In the genomic region with DNA sequence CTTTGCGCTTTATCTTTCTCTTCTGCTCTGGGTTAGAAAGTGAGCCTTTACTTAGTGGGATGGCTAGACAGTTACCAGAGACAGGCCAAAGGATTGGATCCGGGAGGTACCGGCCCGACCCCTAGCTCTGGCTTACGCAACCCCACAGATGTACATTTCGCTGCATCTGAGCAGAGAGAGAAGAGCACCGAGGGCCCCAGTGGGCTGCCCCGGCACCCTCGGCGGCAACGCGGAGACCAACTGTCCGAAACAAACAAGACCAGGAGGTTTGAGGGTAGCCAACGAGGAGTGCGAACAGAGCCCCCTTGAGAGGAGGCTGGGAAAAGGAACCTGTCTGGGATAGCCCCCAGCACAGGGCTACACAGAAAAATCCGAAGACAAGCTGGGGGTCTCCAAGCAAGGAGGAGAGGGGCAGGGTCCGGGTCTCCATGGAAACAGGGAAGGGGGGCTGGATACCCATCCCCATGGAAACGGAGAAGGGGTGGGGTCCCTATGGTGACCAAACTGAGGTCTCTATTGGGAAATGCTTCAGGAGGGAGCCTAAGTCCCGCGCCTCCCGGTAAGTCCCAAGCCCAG, we compare ENCODE assay signal across 8 cellular contexts. TPM values are rescaled to one million over a fixed set of nuclear protein-coding genes. Genes with fewer than 3 reads are reported as not detected.
DNase-seq lines count a peak whose midpoint lies in the region; ATAC-seq, FAIRE-seq and TF ChIP-seq lines count a peak whose summit lies in the region.

No MANE protein-coding gene starts in this region.

- no peaks in the 10 kb centered on the region for H3K9me3 ChIP-seq in body of pancreas
- H3K9me3 ChIP-seq in keratinocyte (ENCODE audit: control insufficient read depth, low read depth, low read length): no peaks in the 10 kb centered on the region
- H3K9me3 ChIP-seq in stomach smooth muscle (ENCODE audit: control insufficient read depth in 2 of 2, low read length in 2 of 2): no peaks in the 10 kb centered on the region

- WGBS in body of pancreas, 2 donors: 1% methylated on average over 15 to 21 of the region's 21 CpGs

- H3K9me1 ChIP-seq in keratinocyte (ENCODE audit: control insufficient read depth, extremely low read depth, insufficient read depth, low read length): no peaks in the 10 kb centered on the region

- H3K27ac ChIP-seq in body of pancreas: peak overlapping the region; percentile 85 to 94 (median 92)
- peak overlapping the region; percentile 95 for H3K27ac ChIP-seq in keratinocyte (ENCODE audit: control insufficient read depth, insufficient read depth, low read length)
- peak overlapping the region; percentile 88 for H3K27ac ChIP-seq in stomach smooth muscle (ENCODE audit: low read length)

- H3K79me2 ChIP-seq in keratinocyte (ENCODE audit: control insufficient read depth, insufficient read depth, low read length): peaks cover 47% of the 10 kb centered on the region

- H3K27me3 ChIP-seq in body of pancreas: no peaks in the 10 kb centered on the region
- H3K27me3 ChIP-seq in keratinocyte (ENCODE audit: control insufficient read depth, extremely low read depth, insufficient read depth, low read length): no peaks in the 10 kb centered on the region
- H3K27me3 ChIP-seq in stomach smooth muscle (ENCODE audit: control insufficient read depth in 1 of 2, insufficient read depth in 2 of 2, low read length in 2 of 2): no peaks in the 10 kb centered on the region

- ATAC-seq in GM21367 (IDR thresholded peaks at IDR 0.05; ENCODE audit: unreplicated experiment) (peak; percentile 22), body of pancreas (peak; percentile 1), HG03442 (IDR thresholded peaks at IDR 0.05; ENCODE audit: unreplicated experiment) (no peak)

- H3K4me3 ChIP-seq in LNCaP clone FGC (ENCODE audit: low read depth, low read length) (peak overlapping the region; percentile 100), body of pancreas (peak overlapping the region; percentile 64 to 94), keratinocyte (ENCODE audit: control insufficient read depth in 2 of 3, extremely low read depth in 1 of 3, insufficient read depth in 2 of 3, low read depth in 1 of 3, low read length in 3 of 3) (peak overlapping the region; percentile 93 to 100 (median 100)), stomach smooth muscle (ENCODE audit: low read length in 2 of 2) (peak overlapping the region; percentile 98)

- no peak for TF ChIP-seq POLR2A in body of pancreas (IDR thresholded peaks at IDR 0.05)

- FAIRE-seq in keratinocyte (lab: Jason Lieb, UNC): no peak

- TF ChIP-seq CTCF in LNCaP clone FGC (IDR thresholded peaks at IDR 0.05; ENCODE audit: control insufficient read depth, extremely low read depth, insufficient read depth) (no peak), body of pancreas (IDR thresholded peaks at IDR 0.05) (no peak), keratinocyte (optimal IDR thresholded peaks at IDR 0.05 in 1 of 3, IDR thresholded peaks at IDR 0.05 in 1 of 3, conservative IDR thresholded peaks at IDR 0.05 in 1 of 3; ENCODE audit: extremely low read depth in 1 of 3, insufficient read depth in 2 of 3, low read length in 3 of 3) (no peak)

- DNase-seq in CD1c-positive myeloid dendritic cell (ENCODE audit: extremely low spot score) (peak; percentile 7), LNCaP clone FGC (ENCODE audit: low read depth) (no peak), body of pancreas (peak in 1 of 4 donors; percentile 11), keratinocyte (ENCODE audit: low read depth, low spot score) (no peak), C1 segment of cervical spinal cord (lab: John Stamatoyannopoulos, UW) (no peak)

- H3K4me1 ChIP-seq in body of pancreas (peaks cover 32% of the 10 kb centered on the region), keratinocyte (ENCODE audit: control insufficient read depth, extremely low read depth, insufficient read depth, low read length) (peaks cover 26% of the 10 kb centered on the region), stomach smooth muscle (ENCODE audit: control insufficient read depth, insufficient read depth, low read length) (peaks cover 20% of the 10 kb centered on the region)

- peak overlapping the region; percentile 94 for H2AFZ ChIP-seq in keratinocyte (ENCODE audit: control insufficient read depth, low read length)

- peak overlapping the region; percentile 91 for H3K4me2 ChIP-seq in keratinocyte (ENCODE audit: control insufficient read depth, extremely low read depth, insufficient read depth, low read depth, low read length)

- peak overlapping the region; percentile 99 for H3K9ac ChIP-seq in keratinocyte (ENCODE audit: control insufficient read depth, extremely low read depth, insufficient read depth, low read length)
- H3K9ac ChIP-seq in stomach smooth muscle (ENCODE audit: low read length in 2 of 2): peak overlapping the region; percentile 92 to 93

- H4K20me1 ChIP-seq in keratinocyte (ENCODE audit: control insufficient read depth, extremely low read depth, insufficient read depth, low read length): no peaks in the 10 kb centered on the region

- peaks cover 0 to 4% of the 10 kb centered on the region in 2 donors for H3K36me3 ChIP-seq in body of pancreas (replicated peaks in 1 of 2; ENCODE audit: insufficient read depth in 1 of 2, low read depth in 2 of 2)
- peaks cover 7 to 15% of the 10 kb centered on the region in 2 experiments for H3K36me3 ChIP-seq in keratinocyte (ENCODE audit: control insufficient read depth in 2 of 2, extremely low read depth in 1 of 2, insufficient read depth in 2 of 2, low read length in 2 of 2)
- peaks cover 13 to 30% of the 10 kb centered on the region in 2 donors for H3K36me3 ChIP-seq in stomach smooth muscle (ENCODE audit: control insufficient read depth in 2 of 2, insufficient read depth in 2 of 2, low read length in 2 of 2)

- intact Hi-C loops in body of pancreas (cut with DNase I): loop anchor here (10.0 kb wide), 2 partner anchors 64 to 164 kb away; a partner anchor contains a TSS

- dilution Hi-C loops in keratinocyte (cut with MboI; ENCODE audit: extremely low pct_ligation_motif_present, low sequenced_read_pairs): no loop called here

RNA-seq across cellular contexts. Expression of a gene that starts 0.4 kb away (rescaled TPM):
- 1 to 10 TPM; 1.3 to 3.9 TPM for total RNA-seq in body of pancreas
- polyA plus RNA-seq in keratinocyte: 10.5 to 13.1 TPM (median 10.7 TPM) in 3 replicates
- polyA plus RNA-seq in keratinocyte (2011; ENCODE audit: low read depth): 12.1 TPM
- polyA plus RNA-seq in keratinocyte (2011; cell fraction: cytosol; rRNA removed): 8.3 and 14.9 TPM in 2 replicates
- 22.8 and 24.1 TPM in 2 replicates for polyA plus RNA-seq in keratinocyte (2011; cell fraction: nucleus; rRNA removed)
- polyA plus RNA-seq in keratinocyte (2012; ENCODE audit: low replicate concordance): 8.1 and 8.5 TPM in 2 replicates
- polyA minus RNA-seq in keratinocyte: 12.4 to 37.0 TPM (median 15.4 TPM) in 3 replicates
- 7.7 TPM for polyA minus RNA-seq in keratinocyte (2011; cell fraction: cytosol; rRNA and poly(A)+ RNA removed)
- 11.8 and 25.6 TPM in 2 replicates for polyA minus RNA-seq in keratinocyte (2011; cell fraction: nucleus; rRNA and poly(A)+ RNA removed)

RNA-seq across cellular contexts. Expression of a gene that starts 51.0 kb away (rescaled TPM):
- 10 to 100 TPM in 1 of 2 donors, 1 to 10 TPM in 1; 6.2 to 11.9 TPM for total RNA-seq in body of pancreas
- polyA plus RNA-seq in keratinocyte: 21.7 to 26.8 TPM (median 22.2 TPM) in 3 replicates
- polyA plus RNA-seq in keratinocyte (2011; ENCODE audit: low read depth): 8.4 TPM
- polyA plus RNA-seq in keratinocyte (2011; cell fraction: cytosol; rRNA removed): 17.0 and 23.0 TPM in 2 replicates
- 15.2 and 15.6 TPM in 2 replicates for polyA plus RNA-seq in keratinocyte (2011; cell fraction: nucleus; rRNA removed)
- polyA plus RNA-seq in keratinocyte (2012; ENCODE audit: low replicate concordance): 18.2 and 29.4 TPM in 2 replicates
- polyA minus RNA-seq in keratinocyte: 10.1 to 15.4 TPM (median 11.6 TPM) in 3 replicates
- 16.9 TPM for polyA minus RNA-seq in keratinocyte (2011; cell fraction: cytosol; rRNA and poly(A)+ RNA removed)
- 7.7 and 7.8 TPM in 2 replicates for polyA minus RNA-seq in keratinocyte (2011; cell fraction: nucleus; rRNA and poly(A)+ RNA removed)

RNA-seq across cellular contexts. Expression of a gene that starts 51.4 kb away (rescaled TPM):
- total RNA-seq in body of pancreas: 10 to 100 TPM; 26.2 to 71.9 TPM
- 22.2 to 46.0 TPM (median 25.8 TPM) in 3 replicates for polyA plus RNA-seq in keratinocyte
- polyA plus RNA-seq in keratinocyte (2011; ENCODE audit: low read depth): 8.0 TPM
- polyA plus RNA-seq in keratinocyte (2011; cell fraction: cytosol; rRNA removed): 13.3 and 20.9 TPM in 2 replicates
- polyA plus RNA-seq in keratinocyte (2011; cell fraction: nucleus; rRNA removed): 10.8 and 14.8 TPM in 2 replicates
- 19.6 and 31.6 TPM in 2 replicates for polyA plus RNA-seq in keratinocyte (2012; ENCODE audit: low replicate concordance)
- 9.3 to 12.3 TPM (median 11.3 TPM) in 3 replicates for polyA minus RNA-seq in keratinocyte
- 58.7 TPM for polyA minus RNA-seq in keratinocyte (2011; cell fraction: cytosol; rRNA and poly(A)+ RNA removed)
- polyA minus RNA-seq in keratinocyte (2011; cell fraction: nucleus; rRNA and poly(A)+ RNA removed): 3.6 and 7.7 TPM in 2 replicates
